In genomic region chr14:105301103-105301914, GRCh38 we compare ENCODE assay signal across 1 cellular context.
TF ChIP-seq lines count a peak whose summit lies in the region.

No MANE protein-coding gene starts in this region.

TF ChIP-seq in HepG2, 621 proteins besides CTCF, POLR2A, EP300 and RAD21 (continued from another document and continues in another):
- TF ChIP-seq ZNF318 (CRISPR knock-in tag; IDR thresholded peaks at IDR 0.05) (no peak), HMGA1 (CRISPR knock-in tag; conservative IDR thresholded peaks at IDR 0.05) (no peak), ZFX (CRISPR knock-in tag; IDR thresholded peaks at IDR 0.05; ENCODE audit: low read depth) (peak; percentile 94), ZNF7 (CRISPR knock-in tag; IDR thresholded peaks at IDR 0.05) (no peak), ZNF282 (IDR thresholded peaks at IDR 0.05; ENCODE audit: partially characterized antibody) (no peak), ZNF839 (CRISPR knock-in tag; IDR thresholded peaks at IDR 0.05; ENCODE audit: borderline replicate concordance) (no peak), MYPOP (CRISPR knock-in tag; IDR thresholded peaks at IDR 0.05) (peak; percentile 14; the same call in 1 of the 2 replicates), ZNF550 (CRISPR knock-in tag; IDR thresholded peaks at IDR 0.05; ENCODE audit: borderline replicate concordance) (no peak), KIAA2018 (CRISPR knock-in tag; IDR thresholded peaks at IDR 0.05; ENCODE audit: borderline replicate concordance) (no peak), SP140L (CRISPR knock-in tag; IDR thresholded peaks at IDR 0.05; ENCODE audit: borderline replicate concordance) (no peak), HOXA5 (CRISPR knock-in tag; IDR thresholded peaks at IDR 0.05) (0 out of 2 replicates have a peak, but pooled peaks have one; percentile 56), ETS1 (CRISPR knock-in tag; IDR thresholded peaks at IDR 0.05) (no peak), PHF5A (CRISPR knock-in tag; IDR thresholded peaks at IDR 0.05; ENCODE audit: low read depth, unreplicated experiment) (no peak), ZNF34 (CRISPR knock-in tag; IDR thresholded peaks at IDR 0.05; ENCODE audit: borderline replicate concordance) (no peak; the same call in 1 of the 2 replicates), SP1 (IDR thresholded peaks at IDR 0.05) (no peak), SP1 (CRISPR knock-in tag; IDR thresholded peaks at IDR 0.05) (peak; percentile 76; the same call in 1 of the 2 replicates), HNF1B (CRISPR knock-in tag; IDR thresholded peaks at IDR 0.05) (0 out of 2 replicates have a peak, but pooled peaks have one; percentile 29), CENPT (CRISPR knock-in tag; IDR thresholded peaks at IDR 0.05; ENCODE audit: low read depth) (no peak; the same call in 1 of the 2 replicates), ZNF275 (CRISPR knock-in tag; IDR thresholded peaks at IDR 0.05; ENCODE audit: borderline replicate concordance) (no peak), U2AF1 (optimal IDR thresholded peaks at IDR 0.05; ENCODE audit: low read depth, low read length) (no peak), ATF5 (CRISPR knock-in tag; IDR thresholded peaks at IDR 0.05; ENCODE audit: low read depth) (no peak), JDP2 (CRISPR knock-in tag; IDR thresholded peaks at IDR 0.05; ENCODE audit: borderline replicate concordance) (no peak), ISX (CRISPR knock-in tag; conservative IDR thresholded peaks at IDR 0.05) (no peak)
